14 cellular contexts compared by ENCODE assay signal in genomic region chr2:4745596-4745995, GRCh38.
DNase-seq lines count a peak whose midpoint lies in the region; ATAC-seq and TF ChIP-seq lines count a peak whose summit lies in the region.
"Had no signal": no experiment of that assay in that cellular context is flagged by ENCODE, and none has a peak within 500 bp of the region (broad histone marks: within the 10 kb centered on the region; RNA-seq: fewer than 3 reads in every experiment).

No MANE protein-coding gene starts in this region.

- peak; percentile 2 for DNase-seq in Caki2 (ENCODE audit: low read depth)
- DNase-seq in NCI-H1436 treated with DMSO at 0.1 percent for 48 hours (lab: John Stamatoyannopoulos, UW) = peak; percentile 91
- peak; percentile 13 for DNase-seq in SK-N-DZ (ENCODE audit: low spot score)
- peak; percentile 45 for DNase-seq in mesendoderm
- no peak for DNase-seq in occipital lobe (lab: John Stamatoyannopoulos, UW)
- DNase-seq in dedifferentiated amniotic fluid mesenchymal stem cell (ENCODE audit: extremely low spot score) = no peak
- DNase-seq in NCI-H1930 (lab: John Stamatoyannopoulos, UW) = no peak
- DNase-seq: activated gamma-delta T cell treated with Interleukin-2 at 50 U/mL for 16 hours; dermis blood vessel endothelial cell; left colon; NCI-H774; stimulated activated CD4-positive, alpha-beta T cell treated with anti-CD3 and anti-CD28 coated beads, Interleukin-1b, Interleukin-23, amount 100 ng/mL, for 48 hours had no signal

- H3K79me1 ChIP-seq in mesendoderm (ENCODE audit: low read length) = no peaks in the 10 kb centered on the region

- H3K36me3 ChIP-seq in mesendoderm (ENCODE audit: control insufficient read depth, insufficient read depth, low read length) = no peaks in the 10 kb centered on the region

- no peak overlapping the region for H2BK15ac ChIP-seq in mesendoderm (replicated peaks; ENCODE audit: low read depth)

- H2AK5ac ChIP-seq in mesendoderm (ENCODE audit: low read length) = no peak overlapping the region

- no peaks in the 10 kb centered on the region for H3K4me1 ChIP-seq in mesendoderm (ENCODE audit: control insufficient read depth, low read depth, low read length)

- no peak overlapping the region for H2BK120ac ChIP-seq in mesendoderm (ENCODE audit: low read depth, low read length)

- whole genome bisulfite sequencing in mesendoderm (ENCODE audit: extremely low coverage, insufficient coverage, low lambda C conversion rate) = no CpG with 5 or more reads among the region's 9 CpGs

- H3K79me2 ChIP-seq in mesendoderm (ENCODE audit: control insufficient read depth, insufficient read depth, low read length) = no peaks in the 10 kb centered on the region

- H3K27ac ChIP-seq in mesendoderm (ENCODE audit: low read depth, low read length) = no peak overlapping the region

- H3K4ac ChIP-seq in mesendoderm (ENCODE audit: low read depth, low read length) = no peak overlapping the region

- H4K5ac ChIP-seq in mesendoderm (ENCODE audit: low read length) = no peak overlapping the region

- H3K4me3 ChIP-seq in mesendoderm (ENCODE audit: low read length) = no peak overlapping the region

- H3K27me3 ChIP-seq in mesendoderm (ENCODE audit: insufficient read depth, low read length, poor library complexity) = no peaks in the 10 kb centered on the region

- H3K18ac ChIP-seq in mesendoderm (ENCODE audit: low read length) = no peak overlapping the region

- no peak overlapping the region for H3K56ac ChIP-seq in mesendoderm (ENCODE audit: low read length)

- ATAC-seq in SK-N-SH treated with all-trans-retinoic acid at 6 μM for 48 hours = no peak
- ATAC-seq: activated CD4-positive, CD25-positive, alpha-beta regulatory T cell treated with anti-CD3 and anti-CD28 coated beads, Interleukin-2, amount 50 U/mL, for 24 hours; left colon had no signal

- no peak overlapping the region for H3K9ac ChIP-seq in mesendoderm (ENCODE audit: low read length)

- H3K23ac ChIP-seq in mesendoderm (ENCODE audit: low read length) = no peak overlapping the region

- in situ Hi-C loops in Caki2 (cut with HindIII; ENCODE audit: low pct_unique_long_range_greater_than_20kb, low sequenced_read_pairs) = no loop called here

- no peak overlapping the region for H2BK5ac ChIP-seq in mesendoderm (ENCODE audit: low read length)

- no peak overlapping the region for H3K4me2 ChIP-seq in mesendoderm (ENCODE audit: low read length)

- no peak overlapping the region for H4K8ac ChIP-seq in mesendoderm (ENCODE audit: low read depth, low read length)

TF ChIP-seq in SK-N-SH treated with all-trans-retinoic acid at 6 μM for 48 hours, 23 proteins besides CTCF, POLR2A, EP300 and RAD21:
- TF ChIP-seq ZC3H10 (CRISPR knock-in tag; IDR thresholded peaks at IDR 0.05) (no peak), ZNF70 (CRISPR knock-in tag; IDR thresholded peaks at IDR 0.05) (no peak), CSRNP3 (CRISPR knock-in tag; IDR thresholded peaks at IDR 0.05) (no peak), ARNTL (CRISPR knock-in tag; IDR thresholded peaks at IDR 0.05; ENCODE audit: borderline replicate concordance, low read depth) (no peak), ISL1 (CRISPR knock-in tag; IDR thresholded peaks at IDR 0.05) (no peak), PATZ1 (CRISPR knock-in tag; IDR thresholded peaks at IDR 0.05; ENCODE audit: borderline replicate concordance) (no peak), RARB (CRISPR knock-in tag; IDR thresholded peaks at IDR 0.05) (no peak), GLIS3 (CRISPR knock-in tag; IDR thresholded peaks at IDR 0.05) (no peak), ZNF8 (CRISPR knock-in tag; IDR thresholded peaks at IDR 0.05) (no peak), CSDC2 (CRISPR knock-in tag; IDR thresholded peaks at IDR 0.05) (no peak), ZNF565 (CRISPR knock-in tag; conservative IDR thresholded peaks at IDR 0.05; ENCODE audit: low read depth) (no peak), BACH2 (CRISPR knock-in tag; IDR thresholded peaks at IDR 0.05; ENCODE audit: borderline replicate concordance) (no peak)

Comparison
In these comparisons a context has a peak if more than half of its experiments do, and no peak if none do; other contexts are left out.
1. DNase-seq: peak in Caki2 (single experiment), NCI-H1436 treated with DMSO at 0.1 percent for 48 hours (single experiment), SK-N-DZ (single experiment) and mesendoderm (single experiment); none in occipital lobe (single experiment), dedifferentiated amniotic fluid mesenchymal stem cell (single experiment) and NCI-H1930 (0 of 2).